In the genomic region with DNA sequence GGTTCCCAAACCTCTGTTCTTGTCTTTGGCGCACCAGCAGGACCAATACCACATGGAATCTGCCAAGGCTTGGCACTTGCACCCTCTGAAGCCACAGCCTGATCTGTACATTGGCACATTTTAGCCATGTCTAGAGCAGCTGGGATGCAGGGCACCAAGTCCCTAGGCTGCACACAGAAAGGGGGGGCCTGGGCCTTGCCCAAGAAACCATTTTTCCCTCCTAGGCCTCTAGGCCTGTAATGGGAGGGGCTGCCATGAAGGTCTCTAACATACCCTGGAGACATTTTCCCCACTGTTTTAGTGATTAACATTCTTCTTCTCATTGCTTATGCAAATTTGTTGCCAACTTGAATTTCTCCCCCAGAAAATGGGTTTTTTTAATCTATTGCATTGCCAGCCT, we compare ENCODE assay signal across 36 cellular contexts. TPM values are rescaled to one million over a fixed set of nuclear protein-coding genes. Genes with fewer than 3 reads are reported as not detected.
"Had no signal": no experiment of that assay in that cellular context is flagged by ENCODE, and none has a peak within 500 bp of the region (broad histone marks: within the 10 kb centered on the region; RNA-seq: fewer than 3 reads in every experiment).

No MANE protein-coding gene starts in this region.

- H3K27ac Mint-ChIP-seq: activated B cell treated with CpG ODN at 0.5 μM for 24 hours; activated CD4-positive, alpha-beta memory T cell treated with anti-CD3 and anti-CD28 coated beads for 36 hours; activated CD4-positive, alpha-beta T cell treated with anti-CD3 and anti-CD28 coated beads, Interleukin-2, amount 10 ng/mL, durations not matched to agents 24 days and 14 days; activated naive CD4-positive, alpha-beta T cell treated with anti-CD3 and anti-CD28 coated beads for 36 hours; activated naive CD4-positive, alpha-beta T cell treated with anti-CD3 and anti-CD28 coated beads, Interleukin-2, amount 50 U/mL, for 72 hours; activated naive CD8-positive, alpha-beta T cell treated with anti-CD3 and anti-CD28 coated beads for 36 hours; activated T-cell treated with anti-CD3 and anti-CD28 coated beads, Interleukin-2, amount 50 U/mL, for 72 hours; activated T-helper 1 cell treated with anti-CD3 and anti-CD28 coated beads, Interleukin-12 subunit alpha, Interleukin-12 subunit beta, Interleukin-2, Interleukin-4 antibody, amounts not matched to agents 30 ng/mL and 10 ng/mL and 1 ng/mL, durations not matched to agents 14 hours and 24 hours and 36 hours; activated T-helper 17 cell treated with anti-CD3 and anti-CD28 coated beads, Interleukin-2, amount 50 U/mL, for 72 hours; T-helper 1 cell treated with Interleukin-12 subunit alpha and Interleukin-12 subunit beta and Interleukin-4 antibody, amounts not matched to agents 30 μg/mL and 1 μg/mL, for 36 hours; T-helper 2 cell treated with Interferon-gamma antibody and Interleukin-4, amounts not matched to agents 5 μg/mL and 100 μg/mL, for 36 hours had no signal

- H3K4me1 Mint-ChIP-seq: activated T-helper 17 cell treated with anti-CD3 and anti-CD28 coated beads, Interleukin-2, amount 50 U/mL, for 72 hours had no signal

- ATAC-seq: activated naive CD4-positive, alpha-beta T cell treated with anti-CD3 and anti-CD28 coated beads, Interleukin-2, amount 50 U/mL, for 72 hours; activated T-cell treated with anti-CD3 and anti-CD28 coated beads, Interleukin-2, amount 50 U/mL, for 4 hours; activated T-cell treated with anti-CD3 and anti-CD28 coated beads, Interleukin-2, amount 50 U/mL, for 72 hours; activated T-helper 17 cell treated with anti-CD3 and anti-CD28 coated beads, Interleukin-2, amount 50 U/mL, for 72 hours; body of pancreas had no signal

- H3K36me3 ChIP-seq: adrenal gland, brain microvascular endothelial cell, breast epithelium had no signal

- H3K9me3 Mint-ChIP-seq: activated T-helper 17 cell treated with anti-CD3 and anti-CD28 coated beads, Interleukin-2, amount 50 U/mL, for 72 hours had no signal

- H3K9me3 ChIP-seq: adrenal gland, body of pancreas had no signal

- H3K4me3 ChIP-seq: adrenal gland, body of pancreas, breast epithelium had no signal

- H3K4me3 Mint-ChIP-seq: activated B cell treated with CpG ODN at 0.5 μM for 24 hours; activated CD4-positive, alpha-beta memory T cell treated with anti-CD3 and anti-CD28 coated beads for 36 hours; activated CD4-positive, alpha-beta T cell treated with anti-CD3 and anti-CD28 coated beads, Interleukin-2, amount 10 ng/mL, durations not matched to agents 24 days and 14 days; activated naive CD4-positive, alpha-beta T cell treated with anti-CD3 and anti-CD28 coated beads for 36 hours; activated naive CD8-positive, alpha-beta T cell treated with anti-CD3 and anti-CD28 coated beads for 36 hours; activated T-cell treated with anti-CD3 and anti-CD28 coated beads, Interleukin-2, amount 50 U/mL, for 4 hours; activated T-cell treated with anti-CD3 and anti-CD28 coated beads, Interleukin-2, amount 50 U/mL, for 72 hours; activated T-helper 1 cell treated with anti-CD3 and anti-CD28 coated beads, Interleukin-12 subunit alpha, Interleukin-12 subunit beta, Interleukin-2, Interleukin-4 antibody, amounts not matched to agents 30 ng/mL and 10 ng/mL and 1 ng/mL, durations not matched to agents 14 hours and 24 hours and 36 hours; activated T-helper 17 cell treated with anti-CD3 and anti-CD28 coated beads, Interleukin-2, amount 50 U/mL, for 72 hours; T-helper 1 cell treated with Interleukin-12 subunit alpha and Interleukin-12 subunit beta and Interleukin-4 antibody, amounts not matched to agents 30 μg/mL and 1 μg/mL, for 36 hours; T-helper 2 cell treated with Interferon-gamma antibody and Interleukin-4, amounts not matched to agents 5 μg/mL and 100 μg/mL, for 36 hours had no signal

- H3K27ac ChIP-seq: adrenal gland, body of pancreas, brain microvascular endothelial cell, breast epithelium, VCaP had no signal

- DNase-seq: activated B cell treated with CpG ODN at 0.5 μM for 24 hours; activated CD4-positive, alpha-beta memory T cell treated with anti-CD3 and anti-CD28 coated beads for 36 hours; activated CD4-positive, alpha-beta T cell treated with anti-CD3 and anti-CD28 coated beads for 4 hours; activated CD4-positive, alpha-beta T cell treated with anti-CD3 and anti-CD28 coated beads, Interleukin-2, amount 10 ng/mL, durations not matched to agents 24 days and 14 days; activated CD4-positive, alpha-beta T cell treated with anti-CD3 and anti-CD28 coated beads, Interleukin-2, amount 50 U/mL, for 1 hour; activated CD4-positive, alpha-beta T cell treated with anti-CD3 and anti-CD28 coated beads, Interleukin-2, amount 50 U/mL, for 4 hours; activated CD4-positive, CD25-positive, alpha-beta regulatory T cell treated with anti-CD3 and anti-CD28 coated beads, Interleukin-2, amount 50 U/mL, for 72 hours; activated CD8-positive, alpha-beta memory T cell treated with anti-CD3 and anti-CD28 coated beads, Interleukin-2, amount 50 U/mL, for 4 hours; activated effector memory CD4-positive, alpha-beta T cell treated with anti-CD3 and anti-CD28 coated beads, Interleukin-2, amount 50 U/mL, for 16 hours; activated gamma-delta T cell treated with Interleukin-2 at 50 U/mL for 16 hours; activated naive CD4-positive, alpha-beta T cell; activated naive CD4-positive, alpha-beta T cell treated with anti-CD3 and anti-CD28 coated beads for 36 hours; activated naive CD4-positive, alpha-beta T cell treated with anti-CD3 and anti-CD28 coated beads, Interleukin-2, amount 50 U/mL, for 16 hours; activated naive CD8-positive, alpha-beta T cell treated with anti-CD3 and anti-CD28 coated beads for 36 hours; activated T-cell treated with anti-CD3 and anti-CD28 coated beads for 4 hours; activated T-cell treated with anti-CD3 and anti-CD28 coated beads, Interleukin-2, amount 50 U/mL, for 1 hour; activated T-cell treated with anti-CD3 and anti-CD28 coated beads, Interleukin-2, amount 50 U/mL, for 4 hours; activated T-cell treated with anti-CD3 and anti-CD28 coated beads, Interleukin-2, amount 50 U/mL, for 72 hours; adrenal gland; amniotic stem cell; aorta; body of pancreas; brain microvascular endothelial cell; central memory CD4-positive, alpha-beta T cell; T-helper 1 cell; T-helper 2 cell; T-helper 9 cell had no signal

- FAIRE-seq: astrocyte, TTC549 had no signal

RNA-seq across cellular contexts. Expression of a gene that starts 10.3 kb away (rescaled TPM):
- total RNA-seq: activated CD4-positive, alpha-beta T cell treated with anti-CD3 and anti-CD28 coated beads, Interleukin-2, amount 10 ng/mL, durations not matched to agents 24 days and 14 days; activated T-helper 1 cell treated with anti-CD3 and anti-CD28 coated beads, Interleukin-12 subunit alpha, Interleukin-12 subunit beta, Interleukin-2, Interleukin-4 antibody, amounts not matched to agents 30 ng/mL and 10 ng/mL and 1 ng/mL, durations not matched to agents 14 hours and 24 hours and 36 hours had no signal
